8 cellular contexts compared by ENCODE assay signal in the genomic region with DNA sequence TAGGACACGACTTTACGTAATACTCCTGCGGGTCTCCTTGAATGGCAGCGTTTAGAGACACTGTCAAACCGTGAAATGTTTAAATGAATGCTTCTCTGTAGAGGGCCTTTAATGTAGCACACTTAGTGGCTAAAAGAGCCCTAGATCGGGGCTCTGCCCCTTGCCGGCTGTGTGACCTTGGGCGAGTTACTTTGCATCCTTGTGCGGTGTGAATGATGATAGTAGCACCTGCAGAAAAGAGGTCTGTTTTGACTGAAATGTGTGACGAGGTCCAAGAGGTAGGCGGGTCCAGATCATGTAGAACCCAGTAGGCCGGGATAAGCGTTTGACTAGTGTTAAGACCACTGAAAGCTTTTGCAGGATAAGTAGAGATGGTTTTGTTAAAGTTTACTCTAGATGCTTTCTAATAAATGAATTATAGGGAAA. TPM values are rescaled to one million over a fixed set of nuclear protein-coding genes. Genes with fewer than 3 reads are reported as not detected.
DNase-seq lines count a peak whose midpoint lies in the region; ATAC-seq and TF ChIP-seq lines count a peak whose summit lies in the region.

No MANE protein-coding gene starts in this region.

- peaks cover 11% of the 10 kb centered on the region; the same call in 1 of the 2 replicates for H3F3A ChIP-seq in MM.1S (ENCODE audit: insufficient read depth, low read length)

- peaks cover 7% of the 10 kb centered on the region for H3K36me3 ChIP-seq in H7 (replicated peaks; ENCODE audit: control insufficient read depth, insufficient read depth, low read length)
- peaks cover 4% of the 10 kb centered on the region; the same call in 1 of the 2 replicates for H3K36me3 ChIP-seq in MM.1S (replicated peaks; ENCODE audit: insufficient read depth, low read length)
- peaks cover 11% of the 10 kb centered on the region for H3K36me3 ChIP-seq in mammary epithelial cell (ENCODE audit: insufficient read depth, low read length)
- H3K36me3 ChIP-seq in lower lobe of right lung = peaks cover 21% of the 10 kb centered on the region
- H3K36me3 ChIP-seq in uterus = no peaks in the 10 kb centered on the region

- H3K4me2 ChIP-seq in MM.1S (ENCODE audit: low read depth, low read length) = peak overlapping the region; percentile 82
- peak overlapping the region; percentile 91 for H3K4me2 ChIP-seq in mammary epithelial cell (ENCODE audit: insufficient read depth, low read depth, low read length)

- peak overlapping the region; percentile 96 for H3K27ac ChIP-seq in MM.1S (ENCODE audit: low read length)
- H3K27ac ChIP-seq in mammary epithelial cell (ENCODE audit: insufficient read depth, low read depth, low read length) = peak overlapping the region; percentile 86
- peak overlapping the region; percentile 93 for H3K27ac ChIP-seq in lower lobe of right lung
- H3K27ac ChIP-seq in uterus = peak overlapping the region; percentile 80 to 94

- H3K27me3 ChIP-seq in H7 (ENCODE audit: control insufficient read depth, insufficient read depth, low read length) (no peaks in the 10 kb centered on the region), MM.1S (replicated peaks; ENCODE audit: insufficient read depth, low read length) (no peaks in the 10 kb centered on the region), mammary epithelial cell (ENCODE audit: insufficient read depth, low read length) (no peaks in the 10 kb centered on the region), lower lobe of right lung (ENCODE audit: low read depth) (no peaks in the 10 kb centered on the region), uterus (no peaks in the 10 kb centered on the region)

- in situ Hi-C loops in mammary epithelial cell (cut with MboI; ENCODE audit: low sequenced_read_pairs in 2 of 2) = loop anchor here in 1 of 2 donors (5.0 kb wide), 1 partner anchor 43 kb away; a partner anchor contains a TSS

- no peaks in the 10 kb centered on the region for H3K9me2 ChIP-seq in MM.1S (replicated peaks; ENCODE audit: insufficient read depth, low read length)

- H2AFZ ChIP-seq in MM.1S (ENCODE audit: low read length) = peak overlapping the region; percentile 97
- peak overlapping the region; percentile 96 for H2AFZ ChIP-seq in mammary epithelial cell (ENCODE audit: low read depth, low read length)

- CTCF ChIA-PET in mammary epithelial cell (lab: Charles Lee; ENCODE audit: low non-redundant PET) = no interaction called here

- H3K9me3 ChIP-seq in MM.1S (replicated peaks; ENCODE audit: insufficient read depth, low read length) (no peaks in the 10 kb centered on the region), mammary epithelial cell (replicated peaks; ENCODE audit: insufficient read depth, low read length) (no peaks in the 10 kb centered on the region), lower lobe of right lung (no peaks in the 10 kb centered on the region), uterus (no peaks in the 10 kb centered on the region)

- H3K4me1 ChIP-seq in MM.1S (ENCODE audit: low read length) (peaks cover 10% of the 10 kb centered on the region), mammary epithelial cell (ENCODE audit: insufficient read depth, low read length) (peaks cover 10% of the 10 kb centered on the region), lower lobe of right lung (peaks cover 33% of the 10 kb centered on the region), uterus (peaks cover 8 to 10% of the 10 kb centered on the region in 2 donors)

- H3K79me2 ChIP-seq in MM.1S (ENCODE audit: low read length) (peaks cover 62% of the 10 kb centered on the region), mammary epithelial cell (ENCODE audit: insufficient read depth, low read length) (peaks cover 63% of the 10 kb centered on the region)

- dilution Hi-C loops in mammary epithelial cell (cut with HindIII; ENCODE audit: low sequenced_read_pairs) = no loop called here

- peak overlapping the region; percentile 100 for H3K9ac ChIP-seq in MM.1S (ENCODE audit: low read length)
- H3K9ac ChIP-seq in mammary epithelial cell (ENCODE audit: insufficient read depth, low read length) = peak overlapping the region; percentile 90

- 1% methylated on average over 13 of the region's 13 CpGs for WGBS in mammary epithelial cell (ENCODE audit: low coverage, missing lambda C conversion rate)

- TF ChIP-seq CTCF in MM.1S (IDR thresholded peaks at IDR 0.05; ENCODE audit: low read length) (no peak), mammary epithelial cell (conservative IDR thresholded peaks at IDR 0.05 in 1 of 2, IDR thresholded peaks at IDR 0.05 in 1 of 2; ENCODE audit: extremely low read depth in 1 of 2, insufficient read depth in 1 of 2, low read depth in 1 of 2, low read length in 2 of 2) (no peak), lower lobe of right lung (IDR thresholded peaks at IDR 0.05) (no peak), uterus (IDR thresholded peaks at IDR 0.05) (no peak)

- peak overlapping the region; percentile 94 for H3K4me3 ChIP-seq in H7 (ENCODE audit: insufficient read depth, low read depth, low read length)
- H3K4me3 ChIP-seq in MM.1S (ENCODE audit: low read length) = peak overlapping the region; percentile 100
- H3K4me3 ChIP-seq in mammary epithelial cell (replicated peaks in 1 of 3; ENCODE audit: insufficient read depth in 1 of 3, low read depth in 2 of 3, low read length in 3 of 3) = peak overlapping the region; percentile 77 to 100 (median 80)
- peak overlapping the region; percentile 95 for H3K4me3 ChIP-seq in lower lobe of right lung
- peak overlapping the region; percentile 87 to 93 for H3K4me3 ChIP-seq in uterus

- no peak for TF ChIP-seq POLR2A in uterus (IDR thresholded peaks at IDR 0.05)

- peak in 1 of 2 donors; percentile 14 for ATAC-seq in lower lobe of right lung

- DNase-seq in NCI-H510A treated with DMSO at 0.1 percent for 48 hours (lab: John Stamatoyannopoulos, UW) (peak; percentile 40), NCI-H510A (lab: John Stamatoyannopoulos, UW) (no peak), H7 (peak; percentile 35), MM.1S (no peak), mammary epithelial cell (no peak), lower lobe of right lung (no peak), uterus (no peak), cerebellum (ENCODE audit: low spot score) (no peak)

- H4K20me1 ChIP-seq in MM.1S (ENCODE audit: insufficient read depth, low read length) = peaks cover 5% of the 10 kb centered on the region; the same call in 1 of the 2 replicates
- peaks cover 1% of the 10 kb centered on the region for H4K20me1 ChIP-seq in mammary epithelial cell (ENCODE audit: insufficient read depth, low read length)

- no TSS peak for BruUV-seq in mammary epithelial cell (replicated peaks; lab: Mats Ljungman, UMichigan)

- intact Hi-C loops in mammary epithelial cell (cut with micrococcal nuclease) = loop anchor here (1.0 kb wide), 1 partner anchor 44 kb away; a partner anchor contains a TSS
- intact Hi-C loops in lower lobe of right lung (cut with DNase I) = no loop called here
- intact Hi-C loops in uterus (cut with DNase I; ENCODE audit: low total_unique reads) = no loop called here

RNA-seq across cellular contexts. Expression of a gene that starts 0.9 kb away (rescaled TPM):
- 24.5 and 36.8 TPM in 2 replicates for total RNA-seq in H7 (2014; rRNA removed; shearing (Covaris generic))
- total RNA-seq in mammary epithelial cell (10 to 100 TPM; 27.8 to 30.2 TPM), lower lobe of right lung (30.8 TPM), uterus (10 to 100 TPM; 35.1 to 64.8 (median 56.4) TPM), cerebellum (55.7 TPM)
- polyA plus RNA-seq in mammary epithelial cell = 15.4 TPM
- polyA minus RNA-seq in mammary epithelial cell = 14.1 TPM

RNA-seq across cellular contexts. Expression of a gene that starts 43.5 kb away (rescaled TPM):
- 19.3 and 27.0 TPM in 2 replicates for total RNA-seq in H7 (2014; rRNA removed; shearing (Covaris generic))
- total RNA-seq in mammary epithelial cell = 10 to 100 TPM in 1 of 2 donors, 1 to 10 TPM in 1; 8.2 to 10.2 TPM
- polyA plus RNA-seq in mammary epithelial cell = 2.6 TPM
- not detected for polyA minus RNA-seq in mammary epithelial cell
- 50.2 TPM for total RNA-seq in lower lobe of right lung
- total RNA-seq in uterus = 10 to 100 TPM; 13.3 to 57.2 (median 32.1) TPM
- 37.0 TPM for total RNA-seq in cerebellum

RNA-seq across cellular contexts. Expression of a gene that starts 43.7 kb away (rescaled TPM):
- total RNA-seq in H7 (2014; rRNA removed; shearing (Covaris generic)) = 84.6 and 171 TPM in 2 replicates
- total RNA-seq in mammary epithelial cell (100 to 1,000 TPM; 167 to 198 TPM), lower lobe of right lung (83.2 TPM), uterus (100 to 1,000 TPM in 3 of 4 donors, 10 to 100 TPM in 1; 46.1 to 431 (median 191) TPM), cerebellum (131 TPM)
- 41.8 TPM for polyA plus RNA-seq in mammary epithelial cell
- 39.2 TPM for polyA minus RNA-seq in mammary epithelial cell

Comparison
In these comparisons a context has a peak if more than half of its experiments do, and no peak if none do; other contexts are left out.
1. DNase-seq: peak in NCI-H510A treated with DMSO at 0.1 percent for 48 hours (single experiment) and H7 (single experiment); none in NCI-H510A (single experiment), MM.1S (single experiment), mammary epithelial cell (single experiment), lower lobe of right lung (single experiment), uterus (0 of 2) and cerebellum (single experiment).
2. Peak in every context shown above with its lines, with median percentiles within 50 percentile points of each other: H3K4me3 ChIP-seq and H3K27ac ChIP-seq.